14 cellular contexts compared by ENCODE assay signal in the genomic region with DNA sequence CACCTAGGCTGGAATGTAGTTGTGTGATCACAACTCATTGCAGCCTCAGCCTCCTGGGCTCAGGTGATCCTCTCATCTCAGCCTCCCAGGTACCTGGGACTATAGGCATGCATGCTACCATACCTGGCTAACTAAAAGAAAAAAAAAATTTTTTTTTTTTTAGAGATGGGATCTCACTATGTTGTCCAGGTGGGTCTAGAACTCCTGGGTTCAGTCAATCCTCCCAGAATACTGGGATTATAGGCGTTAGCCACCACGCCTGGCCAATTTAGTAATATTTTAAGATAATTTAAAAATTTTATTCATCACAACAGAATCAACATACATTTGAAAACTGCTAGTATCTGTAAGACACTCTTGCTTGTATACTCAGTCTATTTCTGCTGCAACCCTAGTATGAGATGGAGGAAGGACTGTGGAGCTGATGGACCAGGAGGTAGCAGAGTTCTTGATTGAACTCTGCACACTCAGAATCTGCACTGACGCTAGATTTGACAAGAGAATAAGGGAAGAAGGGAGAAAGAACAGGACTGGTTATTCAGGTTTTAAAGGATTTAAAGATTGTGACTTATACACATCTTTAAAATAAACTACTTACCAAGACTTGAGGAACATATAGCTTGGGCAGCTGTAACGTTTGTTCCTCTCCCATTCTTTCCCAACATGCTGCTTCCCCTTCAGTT. TPM values are rescaled to one million over a fixed set of nuclear protein-coding genes. Genes with fewer than 3 reads are reported as not detected.
DNase-seq lines count a peak whose midpoint lies in the region; FAIRE-seq and TF ChIP-seq lines count a peak whose summit lies in the region.
"Had no signal": no experiment of that assay in that cellular context is flagged by ENCODE, and none has a peak within 500 bp of the region (broad histone marks: within the 10 kb centered on the region; RNA-seq: fewer than 3 reads in every experiment).

No MANE protein-coding gene starts in this region.

- no peak overlapping the region for H3K23ac ChIP-seq in mesendoderm (ENCODE audit: low read length)

- no peak overlapping the region for H4K8ac ChIP-seq in mesendoderm (ENCODE audit: low read depth, low read length)

- peaks cover 26% of the 10 kb centered on the region for H3K4me1 Mint-ChIP-seq in MCF 10A (ENCODE audit: insufficient read depth, unreplicated experiment)
- peaks cover 68% of the 10 kb centered on the region for H3K4me1 Mint-ChIP-seq in activated CD4-positive, alpha-beta memory T cell treated with anti-CD3 and anti-CD28 coated beads, Interleukin-2, amount 10 ng/mL, durations not matched to agents 7 days and 5 days

- no peak overlapping the region for H2BK120ac ChIP-seq in mesendoderm (ENCODE audit: low read depth, low read length)

- H3K9ac ChIP-seq in keratinocyte (ENCODE audit: control insufficient read depth, extremely low read depth, insufficient read depth, low read length), result no peak overlapping the region
- no peak overlapping the region for H3K9ac ChIP-seq in mesendoderm (ENCODE audit: low read length)

- H3K27me3 Mint-ChIP-seq in MCF 10A (ENCODE audit: insufficient read depth, unreplicated experiment), result no peaks in the 10 kb centered on the region
- no peaks in the 10 kb centered on the region for H3K27me3 Mint-ChIP-seq in activated CD4-positive, alpha-beta memory T cell treated with anti-CD3 and anti-CD28 coated beads, Interleukin-2, amount 10 ng/mL, durations not matched to agents 7 days and 5 days
- H3K27me3 Mint-ChIP-seq: B cell had no signal

- peaks cover 6% of the 10 kb centered on the region for H3K9me1 ChIP-seq in keratinocyte (ENCODE audit: control insufficient read depth, extremely low read depth, insufficient read depth, low read length)

- H3K56ac ChIP-seq in mesendoderm (ENCODE audit: low read length), result no peak overlapping the region

- no peak overlapping the region for H3K4me3 ChIP-seq in breast epithelium
- peak overlapping the region in 2 of 3 experiments; percentile 1 to 29 for H3K4me3 ChIP-seq in keratinocyte (ENCODE audit: control insufficient read depth in 2 of 3, extremely low read depth in 1 of 3, insufficient read depth in 2 of 3, low read depth in 1 of 3, low read length in 3 of 3)
- no peak overlapping the region for H3K4me3 ChIP-seq in tibial artery
- no peak overlapping the region for H3K4me3 ChIP-seq in mesendoderm (ENCODE audit: low read length)
- H3K4me3 ChIP-seq: SK-N-MC had no signal

- no peak overlapping the region for H2BK5ac ChIP-seq in mesendoderm (ENCODE audit: low read length)

- peaks cover 82% of the 10 kb centered on the region for H3K79me2 ChIP-seq in keratinocyte (ENCODE audit: control insufficient read depth, insufficient read depth, low read length)
- peaks cover 58% of the 10 kb centered on the region for H3K79me2 ChIP-seq in mesendoderm (ENCODE audit: control insufficient read depth, insufficient read depth, low read length)

- DNase-seq in MCF 10A (ENCODE audit: unreplicated experiment) (no peak), breast epithelium (ENCODE audit: low spot score in 2 of 2) (no peak), keratinocyte (ENCODE audit: low read depth, low spot score) (no peak), tibial artery (no peak), NCI-H1436 (lab: John Stamatoyannopoulos, UW) (no peak), mesendoderm (no peak), iPS-NIHi11 (ENCODE audit: low spot score) (no peak)
- no peak for DNase-seq in activated CD4-positive, alpha-beta memory T cell treated with anti-CD3 and anti-CD28 coated beads, Interleukin-2, amount 10 ng/mL, durations not matched to agents 7 days and 5 days
- DNase-seq: glutamatergic neuron; NCI-H345; stimulated activated CD4-positive, alpha-beta T cell treated with anti-CD3 and anti-CD28 coated beads, Interleukin-4, amount 100 ng/mL, for 24 hours had no signal

- H4K20me1 ChIP-seq in keratinocyte (ENCODE audit: control insufficient read depth, extremely low read depth, insufficient read depth, low read length), result no peaks in the 10 kb centered on the region

- no peak overlapping the region for H2AK5ac ChIP-seq in mesendoderm (ENCODE audit: low read length)

- H3K27ac ChIP-seq in breast epithelium (no peak overlapping the region), keratinocyte (ENCODE audit: control insufficient read depth, insufficient read depth, low read length) (peak overlapping the region; percentile 80), tibial artery (peak overlapping the region; percentile 60 to 61), mesendoderm (ENCODE audit: low read depth, low read length) (no peak overlapping the region)
- H3K27ac ChIP-seq: SK-N-MC had no signal

- H3K9me3 Mint-ChIP-seq in MCF 10A (ENCODE audit: unreplicated experiment), result no peaks in the 10 kb centered on the region
- H3K9me3 Mint-ChIP-seq in activated CD4-positive, alpha-beta memory T cell treated with anti-CD3 and anti-CD28 coated beads, Interleukin-2, amount 10 ng/mL, durations not matched to agents 7 days and 5 days, result no peaks in the 10 kb centered on the region
- H3K9me3 Mint-ChIP-seq: nephron had no signal

- WGBS in mesendoderm (ENCODE audit: extremely low coverage, insufficient coverage, low lambda C conversion rate), result no CpG with 5 or more reads among the region's 4 CpGs

- no peak overlapping the region for H3K18ac ChIP-seq in mesendoderm (ENCODE audit: low read length)

- H2AFZ ChIP-seq in keratinocyte (ENCODE audit: control insufficient read depth, low read length), result no peak overlapping the region

- H3K36me3 ChIP-seq in breast epithelium (no peaks in the 10 kb centered on the region), keratinocyte (ENCODE audit: control insufficient read depth in 2 of 2, extremely low read depth in 1 of 2, insufficient read depth in 2 of 2, low read length in 2 of 2) (peaks cover 0 to 4% of the 10 kb centered on the region in 2 experiments), tibial artery (no peaks in the 10 kb centered on the region), mesendoderm (ENCODE audit: control insufficient read depth, insufficient read depth, low read length) (no peaks in the 10 kb centered on the region)

- no peak overlapping the region for H4K5ac ChIP-seq in mesendoderm (ENCODE audit: low read length)

- TSS peak; percentile 40 for BruUV-seq in MCF 10A (replicated peaks; lab: Mats Ljungman, UMichigan)

- no peak overlapping the region for H3K4me3 Mint-ChIP-seq in MCF 10A (ENCODE audit: unreplicated experiment)
- H3K4me3 Mint-ChIP-seq in activated CD4-positive, alpha-beta memory T cell treated with anti-CD3 and anti-CD28 coated beads, Interleukin-2, amount 10 ng/mL, durations not matched to agents 7 days and 5 days, result peak overlapping the region; percentile 49
- H3K4me3 Mint-ChIP-seq: B cell, nephron had no signal

- FAIRE-seq in keratinocyte (lab: Jason Lieb, UNC), result no peak

- CTCF ChIA-PET in MCF 10A (lab: Yijun Ruan, JAX), result interaction anchor here (0.5 to 1.7 kb wide), 5 partner anchors 27 to 115 kb away, joined by 3 to 5 read pairs (median 3); no protein-coding TSS in a partner anchor
- CTCF ChIA-PET in activated CD4-positive, alpha-beta memory T cell treated with anti-CD3 and anti-CD28 coated beads, Interleukin-2, amount 10 ng/mL, durations not matched to agents 7 days and 5 days (lab: Charles Lee), result interaction anchor here (0.6 to 1.7 kb wide), 12 partner anchors 23 to 1895 kb away, joined by 3 to 9 read pairs (median 4); a partner anchor contains a TSS

- H2BK15ac ChIP-seq in mesendoderm (replicated peaks; ENCODE audit: low read depth), result no peak overlapping the region

- H3K4me2 ChIP-seq in keratinocyte (ENCODE audit: control insufficient read depth, extremely low read depth, insufficient read depth, low read depth, low read length) (peak overlapping the region; percentile 65), mesendoderm (ENCODE audit: low read length) (no peak overlapping the region)

- TF ChIP-seq POLR2A in breast epithelium (IDR thresholded peaks at IDR 0.05), result no peak

- no peak overlapping the region for H3K4ac ChIP-seq in mesendoderm (ENCODE audit: low read depth, low read length)

- POLR2A ChIA-PET in MCF 10A (lab: Yijun Ruan, JAX), result interaction anchor here (0.7 to 2.5 kb wide), 11 partner anchors 8 to 168 kb away, joined by 3 to 10 read pairs (median 6); no protein-coding TSS in a partner anchor
- POLR2A ChIA-PET in activated CD4-positive, alpha-beta memory T cell treated with anti-CD3 and anti-CD28 coated beads, Interleukin-2, amount 10 ng/mL, durations not matched to agents 7 days and 5 days (lab: Charles Lee), result interaction anchor here (0.9 to 2.2 kb wide), 13 partner anchors 17 to 169 kb away, joined by 3 to 14 read pairs (median 5); no protein-coding TSS in a partner anchor

- H3K36me3 Mint-ChIP-seq in MCF 10A (ENCODE audit: insufficient read depth, unreplicated experiment), result peaks cover 5% of the 10 kb centered on the region
- peaks cover 9% of the 10 kb centered on the region for H3K36me3 Mint-ChIP-seq in activated CD4-positive, alpha-beta memory T cell treated with anti-CD3 and anti-CD28 coated beads, Interleukin-2, amount 10 ng/mL, durations not matched to agents 7 days and 5 days (ENCODE audit: low read depth)

- H3K27me3 ChIP-seq in breast epithelium, result no peaks in the 10 kb centered on the region
- H3K27me3 ChIP-seq in keratinocyte (ENCODE audit: control insufficient read depth, extremely low read depth, insufficient read depth, low read length), result no peaks in the 10 kb centered on the region
- H3K27me3 ChIP-seq in tibial artery, result no peaks in the 10 kb centered on the region
- H3K27me3 ChIP-seq in mesendoderm (ENCODE audit: insufficient read depth, low read length, poor library complexity), result no peaks in the 10 kb centered on the region

- H3K79me1 ChIP-seq in mesendoderm (ENCODE audit: low read length), result peaks cover 11% of the 10 kb centered on the region

- dilution Hi-C loops in keratinocyte (cut with MboI; ENCODE audit: extremely low pct_ligation_motif_present, low sequenced_read_pairs), result no loop called here

- H3K9me3 ChIP-seq in breast epithelium (no peaks in the 10 kb centered on the region), keratinocyte (ENCODE audit: control insufficient read depth, low read depth, low read length) (no peaks in the 10 kb centered on the region), tibial artery (no peaks in the 10 kb centered on the region)

- H3K4me1 ChIP-seq in breast epithelium (no peaks in the 10 kb centered on the region), keratinocyte (ENCODE audit: control insufficient read depth, extremely low read depth, insufficient read depth, low read length) (peaks cover 26% of the 10 kb centered on the region), tibial artery (peaks cover 0 to 95% (median 57%) of the 10 kb centered on the region in 4 donors), mesendoderm (ENCODE audit: control insufficient read depth, low read depth, low read length) (peaks cover 2% of the 10 kb centered on the region)

- intact Hi-C loops in MCF 10A (cut with micrococcal nuclease) (no loop called here), breast epithelium (cut with DNase I; ENCODE audit: low total_unique reads) (no loop called here), tibial artery (cut with DNase I; ENCODE audit: low total_unique reads) (no loop called here)

- no peak for TF ChIP-seq CTCF in MCF 10A (IDR thresholded peaks at IDR 0.05; ENCODE audit: unreplicated experiment)
- TF ChIP-seq CTCF in breast epithelium (IDR thresholded peaks at IDR 0.05), result no peak
- TF ChIP-seq CTCF in keratinocyte (optimal IDR thresholded peaks at IDR 0.05 in 1 of 3, IDR thresholded peaks at IDR 0.05 in 1 of 3, conservative IDR thresholded peaks at IDR 0.05 in 1 of 3; ENCODE audit: extremely low read depth in 1 of 3, insufficient read depth in 2 of 3, low read length in 3 of 3), result no peak
- TF ChIP-seq CTCF in tibial artery (IDR thresholded peaks at IDR 0.05), result no peak

- H3K27ac Mint-ChIP-seq in MCF 10A (ENCODE audit: low read depth, unreplicated experiment), result peak overlapping the region; percentile 81
- peak overlapping the region; percentile 88 for H3K27ac Mint-ChIP-seq in activated CD4-positive, alpha-beta memory T cell treated with anti-CD3 and anti-CD28 coated beads, Interleukin-2, amount 10 ng/mL, durations not matched to agents 7 days and 5 days
- H3K27ac Mint-ChIP-seq: B cell, nephron had no signal

RNA-seq across cellular contexts. Expression of a gene that starts 57.6 kb away (rescaled TPM):
- total RNA-seq in MCF 10A (2022) (90.2 and 90.9 TPM in 2 replicates), breast epithelium (10 to 100 TPM; 73.1 to 95.0 (median 77.6) TPM)
- total RNA-seq in activated CD4-positive, alpha-beta memory T cell treated with anti-CD3 and anti-CD28 coated beads, Interleukin-2, amount 10 ng/mL, durations not matched to agents 7 days and 5 days, result 10 to 100 TPM; 70.1 to 71.8 TPM
- polyA plus RNA-seq in keratinocyte, result 92.1 to 106 TPM (median 102 TPM) in 3 replicates
- 27.2 TPM for polyA plus RNA-seq in keratinocyte (2011; ENCODE audit: low read depth)
- polyA plus RNA-seq in keratinocyte (2011; cell fraction: cytosol; rRNA removed), result 31.6 and 47.9 TPM in 2 replicates
- 238 and 259 TPM in 2 replicates for polyA plus RNA-seq in keratinocyte (2011; cell fraction: nucleus; rRNA removed)
- 19.1 and 101 TPM in 2 replicates for polyA plus RNA-seq in keratinocyte (2012; ENCODE audit: low replicate concordance)
- polyA minus RNA-seq in keratinocyte, result 77.4 to 161 TPM (median 129 TPM) in 3 replicates
- 78.3 TPM for polyA minus RNA-seq in keratinocyte (2011; cell fraction: cytosol; rRNA and poly(A)+ RNA removed)
- 257 and 336 TPM in 2 replicates for polyA minus RNA-seq in keratinocyte (2011; cell fraction: nucleus; rRNA and poly(A)+ RNA removed)
- polyA plus RNA-seq in mesendoderm (2013, experiment 1 of 2), result 212 TPM
- 218 TPM for polyA plus RNA-seq in mesendoderm (2013, experiment 2 of 2)

Comparison
In these comparisons a context has a peak if more than half of its experiments do, and no peak if none do; other contexts are left out.
1. H3K27ac ChIP-seq: peak in keratinocyte (single experiment) and tibial artery (2 of 2); none in breast epithelium (0 of 2) and mesendoderm (single experiment).
2. H3K4me3 ChIP-seq: peak in keratinocyte (2 of 3); none in breast epithelium (0 of 3), tibial artery (0 of 2) and mesendoderm (single experiment).